8 cellular contexts compared by ENCODE assay signal in genomic region chr21:43646550-43647260, GRCh38. TPM values are rescaled to one million over a fixed set of nuclear protein-coding genes. Genes with fewer than 3 reads are reported as not detected.
DNase-seq lines count a peak whose midpoint lies in the region; ATAC-seq and FAIRE-seq lines count a peak whose summit lies in the region.

No MANE protein-coding gene starts in this region.

- POLR2A ChIA-PET in activated CD8-positive, alpha-beta T cell treated with anti-CD3 and anti-CD28 coated beads, Interleukin-2, amount 10 ng/mL, durations not matched to agents 7 days and 5 days (lab: Charles Lee) = no interaction called here

- peak overlapping the region; percentile 57 for H3K27ac Mint-ChIP-seq in activated CD8-positive, alpha-beta T cell treated with anti-CD3 and anti-CD28 coated beads, Interleukin-2, amount 10 ng/mL, durations not matched to agents 7 days and 5 days
- H3K27ac Mint-ChIP-seq in effector memory CD8-positive, alpha-beta T cell = no peak overlapping the region

- no peaks in the 10 kb centered on the region for H3K79me2 ChIP-seq in mesendoderm (ENCODE audit: control insufficient read depth, insufficient read depth, low read length)

- CTCF ChIA-PET in activated CD8-positive, alpha-beta T cell treated with anti-CD3 and anti-CD28 coated beads, Interleukin-2, amount 10 ng/mL, durations not matched to agents 7 days and 5 days (lab: Charles Lee) = interaction anchor here (1.2 to 2.5 kb wide), 7 partner anchors 9 to 454 kb away, joined by 4 to 12 read pairs (median 8); no protein-coding TSS in a partner anchor

- no peak overlapping the region for H3K18ac ChIP-seq in mesendoderm (ENCODE audit: low read length)

- no peak overlapping the region for H3K4ac ChIP-seq in mesendoderm (ENCODE audit: low read depth, low read length)

- no peak overlapping the region for H4K5ac ChIP-seq in mesendoderm (ENCODE audit: low read length)

- H3K27me3 ChIP-seq in mesendoderm (ENCODE audit: insufficient read depth, low read length, poor library complexity) = no peaks in the 10 kb centered on the region

- H3K23ac ChIP-seq in mesendoderm (ENCODE audit: low read length) = no peak overlapping the region

- no peak overlapping the region for H2AK5ac ChIP-seq in mesendoderm (ENCODE audit: low read length)

- peak overlapping the region; percentile 54 for H3K4me3 Mint-ChIP-seq in activated CD8-positive, alpha-beta T cell treated with anti-CD3 and anti-CD28 coated beads, Interleukin-2, amount 10 ng/mL, durations not matched to agents 7 days and 5 days
- H3K4me3 Mint-ChIP-seq in effector memory CD8-positive, alpha-beta T cell = no peak overlapping the region

- H3K56ac ChIP-seq in mesendoderm (ENCODE audit: low read length) = no peak overlapping the region

- no CpG with 5 or more reads among the region's 7 CpGs for WGBS in mesendoderm (ENCODE audit: extremely low coverage, insufficient coverage, low lambda C conversion rate)

- H3K4me1 ChIP-seq in mesendoderm (ENCODE audit: control insufficient read depth, low read depth, low read length) = no peaks in the 10 kb centered on the region

- in situ Hi-C loops in ACHN (cut with HindIII; ENCODE audit: low pct_ligation_motif_present, low pct_unique_long_range_greater_than_20kb, low sequenced_read_pairs) = no loop called here

- H3K4me1 Mint-ChIP-seq in activated CD8-positive, alpha-beta T cell treated with anti-CD3 and anti-CD28 coated beads, Interleukin-2, amount 10 ng/mL, durations not matched to agents 7 days and 5 days (ENCODE audit: low read depth) = peaks cover 24% of the 10 kb centered on the region
- peaks cover 4 to 6% of the 10 kb centered on the region in 2 donors for H3K4me1 Mint-ChIP-seq in effector memory CD8-positive, alpha-beta T cell (ENCODE audit: low read depth in 2 of 2)

- H3K27ac ChIP-seq in mesendoderm (ENCODE audit: low read depth, low read length) = no peak overlapping the region

- FAIRE-seq in HTR-8/SVneo (lab: Jason Lieb, UNC) = peak; percentile 95

- H3K9ac ChIP-seq in mesendoderm (ENCODE audit: low read length) = no peak overlapping the region

- peak; percentile 90 for DNase-seq in ACHN
- peak; percentile 92 for DNase-seq in HTR-8/SVneo (ENCODE audit: insufficient read length, low spot score)
- DNase-seq in NK-92 treated with Interleukin-12 subunit alpha and Interleukin-12 subunit beta, amount 100 ng/mL, for 24 hours (lab: John Stamatoyannopoulos, UW) = peak; percentile 68
- peak; percentile 90 for DNase-seq in activated CD8-positive, alpha-beta T cell treated with anti-CD3 and anti-CD28 coated beads, Interleukin-2, amount 10 ng/mL, durations not matched to agents 7 days and 5 days
- peak; percentile 81 to 83 (median 82) for DNase-seq in effector memory CD8-positive, alpha-beta T cell
- peak; percentile 94 for DNase-seq in mesendoderm
- peak; percentile 68 to 73 for DNase-seq in stimulated activated CD8-positive, alpha-beta memory T cell treated with anti-CD3 and anti-CD28 coated beads, Interleukin-15, amount 100 ng/mL, for 48 hours (ENCODE audit: low read depth in 2 of 2)

- no peak overlapping the region for H2BK120ac ChIP-seq in mesendoderm (ENCODE audit: low read depth, low read length)

- peak; percentile 76 for ATAC-seq in GM18909 (IDR thresholded peaks at IDR 0.05; ENCODE audit: poor library complexity, unreplicated experiment)
- peak; percentile 95 for ATAC-seq in activated CD8-positive, alpha-beta T cell treated with anti-CD3 and anti-CD28 coated beads, Interleukin-2, amount 10 ng/mL, durations not matched to agents 7 days and 5 days
- peak; percentile 98 for ATAC-seq in effector memory CD8-positive, alpha-beta T cell (replicated peaks)

- no peaks in the 10 kb centered on the region for H3K36me3 Mint-ChIP-seq in activated CD8-positive, alpha-beta T cell treated with anti-CD3 and anti-CD28 coated beads, Interleukin-2, amount 10 ng/mL, durations not matched to agents 7 days and 5 days (ENCODE audit: low read depth)
- H3K36me3 Mint-ChIP-seq in effector memory CD8-positive, alpha-beta T cell (ENCODE audit: insufficient read depth) = no peaks in the 10 kb centered on the region

- no peaks in the 10 kb centered on the region for H3K36me3 ChIP-seq in mesendoderm (ENCODE audit: control insufficient read depth, insufficient read depth, low read length)

- H3K79me1 ChIP-seq in mesendoderm (ENCODE audit: low read length) = no peaks in the 10 kb centered on the region

- H2BK5ac ChIP-seq in mesendoderm (ENCODE audit: low read length) = no peak overlapping the region

- H2BK15ac ChIP-seq in mesendoderm (replicated peaks; ENCODE audit: low read depth) = no peak overlapping the region

- H3K4me2 ChIP-seq in mesendoderm (ENCODE audit: low read length) = no peak overlapping the region

- no peak overlapping the region for H3K4me3 ChIP-seq in mesendoderm (ENCODE audit: low read length)

- H3K9me3 Mint-ChIP-seq in activated CD8-positive, alpha-beta T cell treated with anti-CD3 and anti-CD28 coated beads, Interleukin-2, amount 10 ng/mL, durations not matched to agents 7 days and 5 days (ENCODE audit: insufficient read depth) = no peaks in the 10 kb centered on the region
- H3K9me3 Mint-ChIP-seq in effector memory CD8-positive, alpha-beta T cell = no peaks in the 10 kb centered on the region

- peaks cover 6% of the 10 kb centered on the region for H3K27me3 Mint-ChIP-seq in activated CD8-positive, alpha-beta T cell treated with anti-CD3 and anti-CD28 coated beads, Interleukin-2, amount 10 ng/mL, durations not matched to agents 7 days and 5 days (ENCODE audit: low read depth)
- peaks cover 14 to 18% of the 10 kb centered on the region in 2 donors for H3K27me3 Mint-ChIP-seq in effector memory CD8-positive, alpha-beta T cell

- H4K8ac ChIP-seq in mesendoderm (ENCODE audit: low read depth, low read length) = no peak overlapping the region

RNA-seq across cellular contexts. Expression of gene HSF2BP, which starts 12.6 kb away (rescaled TPM):
- under 1 TPM; 0.18 to 0.24 TPM for total RNA-seq in activated CD8-positive, alpha-beta T cell treated with anti-CD3 and anti-CD28 coated beads, Interleukin-2, amount 10 ng/mL, durations not matched to agents 7 days and 5 days
- 1.2 TPM for polyA plus RNA-seq in mesendoderm (2013, experiment 1 of 2)
- 1.1 TPM for polyA plus RNA-seq in mesendoderm (2013, experiment 2 of 2)

RNA-seq across cellular contexts. Expression of gene RRP1B, which starts 12.7 kb away (rescaled TPM):
- 10 to 100 TPM; 57.5 to 58.3 TPM for total RNA-seq in activated CD8-positive, alpha-beta T cell treated with anti-CD3 and anti-CD28 coated beads, Interleukin-2, amount 10 ng/mL, durations not matched to agents 7 days and 5 days
- 67.8 TPM for polyA plus RNA-seq in mesendoderm (2013, experiment 1 of 2)
- 67.4 TPM for polyA plus RNA-seq in mesendoderm (2013, experiment 2 of 2)
